Comparison of ENCODE assay signal across 8 cellular contexts in the genomic region with DNA sequence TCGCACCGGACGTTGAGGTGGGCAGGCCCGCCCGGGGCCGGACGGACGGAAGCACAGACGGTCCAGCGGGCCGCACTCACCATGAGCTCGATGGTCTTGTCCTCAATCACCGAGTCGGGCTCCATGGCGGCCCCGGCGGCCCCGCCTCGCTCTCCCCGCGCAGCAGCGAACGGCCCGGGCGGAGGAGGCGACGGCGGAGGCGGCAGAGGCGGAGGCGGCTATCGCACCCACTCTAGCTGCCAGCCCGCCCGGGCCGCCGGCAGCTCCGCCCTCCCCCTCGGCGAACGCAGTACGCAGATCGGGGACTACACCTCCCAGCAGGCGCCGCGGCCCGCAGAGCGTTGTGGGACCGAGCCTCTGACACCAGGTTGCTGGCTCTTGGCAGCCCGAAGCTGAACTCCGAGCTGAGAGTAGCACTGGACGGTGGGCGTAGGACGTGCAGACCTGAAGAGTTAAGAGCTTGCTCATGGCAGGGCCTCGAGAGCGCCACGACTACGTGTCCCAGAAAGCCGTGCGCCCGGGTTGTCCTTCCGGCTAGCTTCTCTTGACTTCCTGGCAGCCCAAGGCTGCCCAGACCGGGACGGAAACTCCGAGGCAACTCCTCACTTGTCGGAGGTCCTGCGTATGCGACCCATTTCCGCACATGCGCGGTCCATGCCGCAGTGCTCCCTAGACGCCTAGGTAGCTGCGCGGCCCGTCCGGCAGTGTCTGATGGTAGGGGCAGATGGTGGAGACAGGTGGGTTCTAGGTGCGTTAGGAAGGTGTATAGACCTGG. TPM values are rescaled to one million over a fixed set of nuclear protein-coding genes. Genes with fewer than 3 reads are reported as not detected.
DNase-seq lines count a peak whose midpoint lies in the region; ATAC-seq lines count a peak whose summit lies in the region.

Gene FBXW11 (minus strand): TSS at position 261 of the 775 bp plus-strand sequence. CDS start 136 bp downstream, at position 125.

- H3K36me3 ChIP-seq in Karpas-422 (ENCODE audit: insufficient read depth, low read length) = peaks cover 5% of the 10 kb centered on the region; the same call in 1 of the 2 replicates
- H3K36me3 ChIP-seq in naive thymus-derived CD4-positive, alpha-beta T cell (ENCODE audit: control insufficient read depth in 2 of 3, insufficient read depth in 3 of 3, low read length in 3 of 3) = peaks cover 0 to 4% (median 0%) of the 10 kb centered on the region in 3 experiments

- peak; percentile 67 for DNase-seq in DMS79 treated with DMSO at 0.1 percent for 48 hours (lab: John Stamatoyannopoulos, UW)
- peak; percentile 99 for DNase-seq in Karpas-422
- peak; percentile 98 for DNase-seq in RKO (ENCODE audit: low spot score)
- DNase-seq in activated T-helper 1 cell treated with anti-CD3 and anti-CD28 coated beads, Interleukin-12 subunit alpha, Interleukin-12 subunit beta, Interleukin-2, Interleukin-4 antibody, amounts not matched to agents 30 ng/mL and 10 ng/mL and 1 ng/mL, durations not matched to agents 14 hours and 24 hours and 36 hours (ENCODE audit: low spot score) = peak; percentile 93
- peak; percentile 95 for DNase-seq in fibroblast of gingiva (ENCODE audit: low read depth)
- DNase-seq in naive thymus-derived CD4-positive, alpha-beta T cell = peak; percentile 85 to 96 (median 92)
- peak; percentile 95 for DNase-seq in stimulated activated naive B cell treated with anti-CD40 and anti-IgM and Interleukin-4, amounts not matched to agents 10 μg/mL and 1 μg/mL and 100 μg/mL, for 72 hours

- H3K9ac ChIP-seq in Karpas-422 (ENCODE audit: low read length) = peak within 1 kb of the TSS; percentile 78

- intact Hi-C loops in activated T-helper 1 cell treated with anti-CD3 and anti-CD28 coated beads, Interleukin-12 subunit alpha, Interleukin-12 subunit beta, Interleukin-2, Interleukin-4 antibody, amounts not matched to agents 30 ng/mL and 10 ng/mL and 1 ng/mL, durations not matched to agents 14 hours and 24 hours and 36 hours (cut with micrococcal nuclease) = loop anchor here (1.0 to 10.0 kb wide), 16 partner anchors 28 to 1881 kb away; partner anchors contain the start of genes BOD1, CPEB4, CREBRF and DUSP1
- intact Hi-C loops in naive thymus-derived CD4-positive, alpha-beta T cell (cut with micrococcal nuclease) = loop anchor here (1.0 to 10.0 kb wide), 23 partner anchors 21 to 1911 kb away; partner anchors contain the start of genes NPM1 (in 2 of the 2), STK10 (in 2 of the 2), ATP6V0E1 (in 1 of the 2) and BNIP1 (in 1 of the 2)

- POLR2A ChIA-PET in naive thymus-derived CD4-positive, alpha-beta T cell (lab: Charles Lee) = interaction anchor here (0.6 to 4.7 kb wide), 35 partner anchors 9 to 1051 kb away, joined by 3 to 41 read pairs (median 4); partner anchors contain the start of genes ATP6V0E1, DUSP1, NPM1 and RPL26L1

- no peaks in the 10 kb centered on the region for H3K9me2 ChIP-seq in Karpas-422 (replicated peaks; ENCODE audit: insufficient read depth, low read length)

- H3K4me1 Mint-ChIP-seq in activated T-helper 1 cell treated with anti-CD3 and anti-CD28 coated beads, Interleukin-12 subunit alpha, Interleukin-12 subunit beta, Interleukin-2, Interleukin-4 antibody, amounts not matched to agents 30 ng/mL and 10 ng/mL and 1 ng/mL, durations not matched to agents 14 hours and 24 hours and 36 hours (ENCODE audit: low read depth) = peaks cover 57% of the 10 kb centered on the region
- H3K4me1 Mint-ChIP-seq in naive thymus-derived CD4-positive, alpha-beta T cell = peaks cover 34 to 67% (median 56%) of the 10 kb centered on the region in 7 donors
- H3K4me1 Mint-ChIP-seq in stimulated activated naive B cell treated with anti-CD40 and anti-IgM and Interleukin-4, amounts not matched to agents 10 μg/mL and 1 μg/mL and 100 μg/mL, for 72 hours = peaks cover 30 to 40% of the 10 kb centered on the region in 2 donors

- no peaks in the 10 kb centered on the region for H3K27me3 Mint-ChIP-seq in activated T-helper 1 cell treated with anti-CD3 and anti-CD28 coated beads, Interleukin-12 subunit alpha, Interleukin-12 subunit beta, Interleukin-2, Interleukin-4 antibody, amounts not matched to agents 30 ng/mL and 10 ng/mL and 1 ng/mL, durations not matched to agents 14 hours and 24 hours and 36 hours (ENCODE audit: insufficient read depth)
- H3K27me3 Mint-ChIP-seq in naive thymus-derived CD4-positive, alpha-beta T cell = no peaks in the 10 kb centered on the region
- H3K27me3 Mint-ChIP-seq in stimulated activated naive B cell treated with anti-CD40 and anti-IgM and Interleukin-4, amounts not matched to agents 10 μg/mL and 1 μg/mL and 100 μg/mL, for 72 hours = no peaks in the 10 kb centered on the region

- peak within 1 kb of the TSS; percentile 83 for H3K4me3 ChIP-seq in Karpas-422 (ENCODE audit: low read length)
- H3K4me3 ChIP-seq in naive thymus-derived CD4-positive, alpha-beta T cell (ENCODE audit: low read length) = peak within 1 kb of the TSS; percentile 89

- peak within 1 kb of the TSS; percentile 92 for H2AFZ ChIP-seq in Karpas-422 (ENCODE audit: low read length)

- peak within 1 kb of the TSS; percentile 90 for H3K4me2 ChIP-seq in Karpas-422 (ENCODE audit: low read depth, low read length, poor library complexity, severe bottlenecking)

- H3K79me2 ChIP-seq in Karpas-422 (ENCODE audit: low read length) = peaks cover 54% of the 10 kb centered on the region

- peaks cover 43% of the 10 kb centered on the region for H3K4me1 ChIP-seq in Karpas-422 (ENCODE audit: low read length)
- peaks cover 33 to 36% of the 10 kb centered on the region in 2 donors for H3K4me1 ChIP-seq in naive thymus-derived CD4-positive, alpha-beta T cell (ENCODE audit: control insufficient read depth in 2 of 2, insufficient read depth in 2 of 2, low read length in 2 of 2)

- no peaks in the 10 kb centered on the region for H3K9me3 ChIP-seq in Karpas-422 (ENCODE audit: low read length)
- no peaks in the 10 kb centered on the region for H3K9me3 ChIP-seq in naive thymus-derived CD4-positive, alpha-beta T cell (ENCODE audit: control insufficient read depth in 2 of 3, low read length in 3 of 3)

- no peaks in the 10 kb centered on the region for H3K9me3 Mint-ChIP-seq in activated T-helper 1 cell treated with anti-CD3 and anti-CD28 coated beads, Interleukin-12 subunit alpha, Interleukin-12 subunit beta, Interleukin-2, Interleukin-4 antibody, amounts not matched to agents 30 ng/mL and 10 ng/mL and 1 ng/mL, durations not matched to agents 14 hours and 24 hours and 36 hours
- peaks cover 0 to 2% (median 0%) of the 10 kb centered on the region in 11 donors for H3K9me3 Mint-ChIP-seq in naive thymus-derived CD4-positive, alpha-beta T cell
- no peaks in the 10 kb centered on the region for H3K9me3 Mint-ChIP-seq in stimulated activated naive B cell treated with anti-CD40 and anti-IgM and Interleukin-4, amounts not matched to agents 10 μg/mL and 1 μg/mL and 100 μg/mL, for 72 hours

- CTCF ChIA-PET in naive thymus-derived CD4-positive, alpha-beta T cell (lab: Charles Lee) = interaction anchor here (0.6 to 2.9 kb wide), 10 partner anchors 11 to 765 kb away, joined by 3 to 11 read pairs (median 5); partner anchors contain the start of gene STK10

- peak; percentile 80 for ATAC-seq in GM21825 (IDR thresholded peaks at IDR 0.05; ENCODE audit: unreplicated experiment)
- peak; percentile 94 for ATAC-seq in naive thymus-derived CD4-positive, alpha-beta T cell
- ATAC-seq in stimulated activated naive B cell treated with anti-CD40 and anti-IgM and Interleukin-4, amounts not matched to agents 10 μg/mL and 1 μg/mL and 100 μg/mL, for 72 hours (replicated peaks) = peak; percentile 81 to 86

- H3K36me3 Mint-ChIP-seq in activated T-helper 1 cell treated with anti-CD3 and anti-CD28 coated beads, Interleukin-12 subunit alpha, Interleukin-12 subunit beta, Interleukin-2, Interleukin-4 antibody, amounts not matched to agents 30 ng/mL and 10 ng/mL and 1 ng/mL, durations not matched to agents 14 hours and 24 hours and 36 hours (ENCODE audit: low read depth) = peaks cover 17% of the 10 kb centered on the region
- peaks cover 0 to 5% (median 0%) of the 10 kb centered on the region in 5 donors for H3K36me3 Mint-ChIP-seq in naive thymus-derived CD4-positive, alpha-beta T cell
- peaks cover 24 to 27% of the 10 kb centered on the region in 2 donors for H3K36me3 Mint-ChIP-seq in stimulated activated naive B cell treated with anti-CD40 and anti-IgM and Interleukin-4, amounts not matched to agents 10 μg/mL and 1 μg/mL and 100 μg/mL, for 72 hours

- H3K27ac ChIP-seq in Karpas-422 (ENCODE audit: low read length) = peak within 1 kb of the TSS; percentile 71
- peak within 1 kb of the TSS; percentile 91 for H3K27ac ChIP-seq in naive thymus-derived CD4-positive, alpha-beta T cell (ENCODE audit: low read depth, low read length)

- no peaks in the 10 kb centered on the region for H3K27me3 ChIP-seq in Karpas-422 (ENCODE audit: low read length)
- H3K27me3 ChIP-seq in naive thymus-derived CD4-positive, alpha-beta T cell (ENCODE audit: control insufficient read depth in 2 of 2, insufficient read depth in 2 of 2, low read length in 2 of 2) = no peaks in the 10 kb centered on the region

- peak within 1 kb of the TSS; percentile 95 for H3K27ac Mint-ChIP-seq in activated T-helper 1 cell treated with anti-CD3 and anti-CD28 coated beads, Interleukin-12 subunit alpha, Interleukin-12 subunit beta, Interleukin-2, Interleukin-4 antibody, amounts not matched to agents 30 ng/mL and 10 ng/mL and 1 ng/mL, durations not matched to agents 14 hours and 24 hours and 36 hours
- peak within 1 kb of the TSS; percentile 94 to 100 (median 98) for H3K27ac Mint-ChIP-seq in naive thymus-derived CD4-positive, alpha-beta T cell
- peak within 1 kb of the TSS; percentile 99 for H3K27ac Mint-ChIP-seq in stimulated activated naive B cell treated with anti-CD40 and anti-IgM and Interleukin-4, amounts not matched to agents 10 μg/mL and 1 μg/mL and 100 μg/mL, for 72 hours

- H3K4me3 Mint-ChIP-seq in activated T-helper 1 cell treated with anti-CD3 and anti-CD28 coated beads, Interleukin-12 subunit alpha, Interleukin-12 subunit beta, Interleukin-2, Interleukin-4 antibody, amounts not matched to agents 30 ng/mL and 10 ng/mL and 1 ng/mL, durations not matched to agents 14 hours and 24 hours and 36 hours = peak within 1 kb of the TSS; percentile 95
- H3K4me3 Mint-ChIP-seq in naive thymus-derived CD4-positive, alpha-beta T cell = peak within 1 kb of the TSS; percentile 93 to 99 (median 97)
- H3K4me3 Mint-ChIP-seq in stimulated activated naive B cell treated with anti-CD40 and anti-IgM and Interleukin-4, amounts not matched to agents 10 μg/mL and 1 μg/mL and 100 μg/mL, for 72 hours = peak within 1 kb of the TSS; percentile 89 to 91

- H4K20me1 ChIP-seq in Karpas-422 (ENCODE audit: insufficient read depth, low read depth, low read length) = peaks cover 17% of the 10 kb centered on the region

RNA-seq across cellular contexts. Expression of gene FBXW11, which starts in this region (rescaled TPM):
- total RNA-seq in Karpas-422 (2014; rRNA removed; shearing (Covaris generic); ENCODE audit: low replicate concordance) = 52.3 and 72.9 TPM in 2 replicates
- 55.6 and 57.9 TPM in 2 replicates for total RNA-seq in activated T-helper 1 cell treated with anti-CD3 and anti-CD28 coated beads, Interleukin-12 subunit alpha, Interleukin-12 subunit beta, Interleukin-2, Interleukin-4 antibody, amounts not matched to agents 30 ng/mL and 10 ng/mL and 1 ng/mL, durations not matched to agents 14 hours and 24 hours and 36 hours
- 10 to 100 TPM; 29.1 to 40.7 (median 33.6) TPM for total RNA-seq in naive thymus-derived CD4-positive, alpha-beta T cell
- 10 to 100 TPM; 15.0 to 21.5 TPM for polyA plus RNA-seq in naive thymus-derived CD4-positive, alpha-beta T cell

Comparison
In these comparisons a context has a peak if more than half of its experiments do, and no peak if none do; other contexts are left out.
1. Peak in every context shown above with its lines: DNase-seq, ATAC-seq, H3K4me3 ChIP-seq and H3K27ac ChIP-seq.